8 cellular contexts compared by ENCODE assay signal in genomic region chr1:19010995-19011696, GRCh38. TPM values are rescaled to one million over a fixed set of nuclear protein-coding genes. Genes with fewer than 3 reads are reported as not detected.
A peak's percentile ranks its signal among the peaks of the same experiment; 100 is the strongest.
DNase-seq lines count a peak whose midpoint lies in the region; ATAC-seq and TF ChIP-seq lines count a peak whose summit lies in the region.

No MANE protein-coding gene starts in this region.

- peak overlapping the region; percentile 20 for H2AFZ ChIP-seq in mesenchymal stem cell (ENCODE audit: low read depth, low read length)

- no peaks in the 10 kb centered on the region for H3K9me3 Mint-ChIP-seq in CD8-positive, alpha-beta T cell

- H3K27me3 Mint-ChIP-seq in CD8-positive, alpha-beta T cell (ENCODE audit: low read depth), result peaks cover 4% of the 10 kb centered on the region

- H3K4me2 ChIP-seq in mesenchymal stem cell (ENCODE audit: low read length, poor library complexity, severe bottlenecking), result peak overlapping the region; percentile 17

- peak overlapping the region; percentile 73 for H4K91ac ChIP-seq in mesenchymal stem cell (ENCODE audit: low read length)

- peak overlapping the region; percentile 65 to 98 for H2BK12ac ChIP-seq in mesenchymal stem cell (ENCODE audit: low read length in 2 of 2)

- H3K4me3 Mint-ChIP-seq in CD8-positive, alpha-beta T cell, result peak overlapping the region; percentile 33

- H2BK5ac ChIP-seq in mesenchymal stem cell (ENCODE audit: low read depth, low read length, poor library complexity, severe bottlenecking), result peak overlapping the region; percentile 86

- H3K27ac ChIP-seq in CD8-positive, alpha-beta T cell (ENCODE audit: low read depth, low read length), result no peak overlapping the region
- H3K27ac ChIP-seq in HUES6 (ENCODE audit: low read depth, low read length), result peak overlapping the region; percentile 56; the same call in 1 of the 2 replicates
- H3K27ac ChIP-seq in mesenchymal stem cell (ENCODE audit: low read length, poor library complexity, severe bottlenecking), result peak overlapping the region; percentile 98

- H3K4me1 ChIP-seq in CD8-positive, alpha-beta T cell (ENCODE audit: insufficient read depth, low read length), result peaks cover 17% of the 10 kb centered on the region
- H3K4me1 ChIP-seq in HUES6 (ENCODE audit: control insufficient read depth, insufficient read depth, low read length) (peaks cover 45% of the 10 kb centered on the region), mesenchymal stem cell (ENCODE audit: control insufficient read depth, insufficient read depth, low read depth, low read length) (peaks cover 32% of the 10 kb centered on the region)

- H3K9ac ChIP-seq in HUES6 (ENCODE audit: low read length), result peak overlapping the region; percentile 74
- peak overlapping the region; percentile 19 for H3K9ac ChIP-seq in mesenchymal stem cell (ENCODE audit: low read length)

- peak overlapping the region; percentile 71 for H3K27ac Mint-ChIP-seq in CD8-positive, alpha-beta T cell

- peaks cover 28% of the 10 kb centered on the region for H3K4me1 Mint-ChIP-seq in CD8-positive, alpha-beta T cell (ENCODE audit: low read depth)

- CTCF ChIA-PET in CD8-positive, alpha-beta T cell (lab: Charles Lee), result interaction anchor here (0.7 to 1.9 kb wide), 3 partner anchors 31 to 104 kb away, joined by 3 to 5 read pairs (median 4); no protein-coding TSS in a partner anchor

- no peaks in the 10 kb centered on the region for H3K27me3 ChIP-seq in CD8-positive, alpha-beta T cell (ENCODE audit: insufficient read depth, low read length)
- H3K27me3 ChIP-seq in HUES6 (ENCODE audit: control insufficient read depth, insufficient read depth, low read length), result no peaks in the 10 kb centered on the region
- no peaks in the 10 kb centered on the region for H3K27me3 ChIP-seq in mesenchymal stem cell (ENCODE audit: control insufficient read depth in 1 of 2, insufficient read depth in 1 of 2, low read length in 2 of 2)

- intact Hi-C loops in CD8-positive, alpha-beta T cell (cut with DNase I, micrococcal nuclease), result loop anchor here (2.0 kb wide), 2 partner anchors 64 to 84 kb away; no protein-coding TSS in a partner anchor

- peak overlapping the region; percentile 74 for H2BK120ac ChIP-seq in mesenchymal stem cell (ENCODE audit: low read depth, low read length)

- peak overlapping the region in 1 of 2 experiments; percentile 2 for H3K14ac ChIP-seq in mesenchymal stem cell (ENCODE audit: low read length in 2 of 2)

- no peak overlapping the region for H2BK15ac ChIP-seq in mesenchymal stem cell (ENCODE audit: low read depth, poor library complexity, severe bottlenecking)

- H4K8ac ChIP-seq in mesenchymal stem cell (ENCODE audit: low read length), result peak overlapping the region; percentile 24

- 3% methylated on average over 16 of the region's 18 CpGs for WGBS in mesenchymal stem cell

- no peaks in the 10 kb centered on the region for H3K36me3 ChIP-seq in CD8-positive, alpha-beta T cell (ENCODE audit: insufficient read depth, low read length)
- no peaks in the 10 kb centered on the region for H3K36me3 ChIP-seq in HUES6 (ENCODE audit: control insufficient read depth, insufficient read depth, low read length)
- H3K36me3 ChIP-seq in mesenchymal stem cell (ENCODE audit: control insufficient read depth in 1 of 2, insufficient read depth in 2 of 2, low read depth in 1 of 2, low read length in 2 of 2), result no peaks in the 10 kb centered on the region

- H2AK5ac ChIP-seq in mesenchymal stem cell (ENCODE audit: low read length, severe bottlenecking), result peak overlapping the region; percentile 87

- ATAC-seq in CD8-positive, alpha-beta T cell, result peak; percentile 94

- no peak for TF ChIP-seq CTCF in CD8-positive, alpha-beta T cell (IDR thresholded peaks at IDR 0.05)

- POLR2A ChIA-PET in CD8-positive, alpha-beta T cell (lab: Charles Lee), result interaction anchor here (0.9 to 1.4 kb wide), 2 partner anchors 14 to 36 kb away, joined by 4 to 5 read pairs; no protein-coding TSS in a partner anchor

- H3K36me3 Mint-ChIP-seq in CD8-positive, alpha-beta T cell, result no peaks in the 10 kb centered on the region

- no peaks in the 10 kb centered on the region for H3K9me3 ChIP-seq in CD8-positive, alpha-beta T cell (ENCODE audit: low read length)
- no peaks in the 10 kb centered on the region for H3K9me3 ChIP-seq in HUES6 (ENCODE audit: control insufficient read depth, insufficient read depth, low read depth, low read length)
- H3K9me3 ChIP-seq in mesenchymal stem cell (ENCODE audit: control insufficient read depth, low read length), result no peaks in the 10 kb centered on the region

- H3K4ac ChIP-seq in mesenchymal stem cell (ENCODE audit: low read depth in 1 of 2, low read length in 2 of 2), result peak overlapping the region; percentile 32 to 61

- no peaks in the 10 kb centered on the region for H3K79me1 ChIP-seq in mesenchymal stem cell (replicated peaks; ENCODE audit: low read length, poor library complexity, severe bottlenecking)

- H3K18ac ChIP-seq in mesenchymal stem cell (ENCODE audit: low read depth in 1 of 2, low read length in 2 of 2), result peak overlapping the region; percentile 89 to 91

- no peak overlapping the region for H3K4me3 ChIP-seq in CD8-positive, alpha-beta T cell (ENCODE audit: low read depth, low read length)
- no peak overlapping the region for H3K4me3 ChIP-seq in HUES6 (ENCODE audit: low read depth, low read length)
- H3K4me3 ChIP-seq in mesenchymal stem cell (ENCODE audit: insufficient read depth in 1 of 2, low read depth in 1 of 2, low read length in 2 of 2), result peak overlapping the region in 1 of 2 experiments; percentile 50

- H3K23ac ChIP-seq in mesenchymal stem cell (ENCODE audit: low read length in 2 of 2), result no peak overlapping the region

- peak in 6 of 7 experiments; percentile 46 to 72 (median 63) for DNase-seq in CD8-positive, alpha-beta T cell
- DNase-seq in activated CD4-positive, alpha-beta T cell treated with anti-CD3 and anti-CD28 coated beads for 1 hour, result peak; percentile 59
- peak; percentile 45 for DNase-seq in cerebellar cortex (ENCODE audit: low spot score)
- DNase-seq in mesenchymal stem cell, result peak; percentile 99
- peak; percentile 25 to 42 for DNase-seq in stimulated activated CD8-positive, alpha-beta memory T cell treated with anti-CD3 and anti-CD28 coated beads, Interleukin-2, amount 100 ng/mL, for 1 hour (ENCODE audit: low read depth in 2 of 2)
- no peak for DNase-seq in NCI-H1694 treated with DMSO at 0.1 percent for 48 hours (lab: John Stamatoyannopoulos, UW)
- DNase-seq in NCI-H1930 (lab: John Stamatoyannopoulos, UW), result no peak

RNA-seq across cellular contexts. Expression of gene IFFO2, which starts 54.7 kb away (rescaled TPM):
- 100 to 1,000 TPM in 1 of 2 experiments, 10 to 100 TPM in 1; 92.6 to 107 TPM for total RNA-seq in CD8-positive, alpha-beta T cell
- polyA plus RNA-seq in mesenchymal stem cell (2013, experiment 1 of 2), result 8.7 TPM
- polyA plus RNA-seq in mesenchymal stem cell (2013, experiment 2 of 2), result 8.3 TPM

Comparison
In these comparisons a context has a peak if more than half of its experiments do, and no peak if none do; other contexts are left out.
1. DNase-seq: peak in CD8-positive, alpha-beta T cell (6 of 7), activated CD4-positive, alpha-beta T cell treated with anti-CD3 and anti-CD28 coated beads for 1 hour (single experiment), cerebellar cortex (single experiment), mesenchymal stem cell (single experiment) and stimulated activated CD8-positive, alpha-beta memory T cell treated with anti-CD3 and anti-CD28 coated beads, Interleukin-2, amount 100 ng/mL, for 1 hour (2 of 2); none in NCI-H1694 treated with DMSO at 0.1 percent for 48 hours (single experiment) and NCI-H1930 (0 of 2).